Comparison of ENCODE assay signal across 24 cellular contexts in the genomic region with DNA sequence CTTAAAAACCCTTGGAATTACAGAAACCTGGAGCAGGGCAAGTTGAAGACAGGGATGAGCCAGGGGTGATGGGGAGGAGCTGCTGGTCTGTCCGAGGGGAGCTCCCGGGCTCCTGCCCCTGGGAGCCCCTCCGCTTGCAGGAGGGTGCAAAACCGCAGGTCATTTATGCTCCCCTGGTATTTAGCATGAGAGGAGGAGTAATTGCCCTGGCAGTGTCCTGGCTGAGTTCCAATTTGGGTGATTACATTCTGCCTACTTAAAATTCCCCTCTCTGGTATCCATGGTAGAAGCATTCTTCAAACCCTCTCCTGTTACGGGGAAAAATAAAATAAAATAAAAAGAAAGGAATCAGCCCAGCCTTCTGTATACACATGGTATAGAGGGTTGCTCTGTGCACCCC.
DNase-seq lines count a peak whose midpoint lies in the region; ATAC-seq and TF ChIP-seq lines count a peak whose summit lies in the region.
"Had no signal": no experiment of that assay in that cellular context is flagged by ENCODE, and none has a peak within 500 bp of the region (broad histone marks: within the 10 kb centered on the region; RNA-seq: fewer than 3 reads in every experiment).

No MANE protein-coding gene starts in this region.

- WGBS in SK-N-SH (ENCODE audit: low lambda C conversion rate), result 45% methylated on average over 5 of the region's 5 CpGs

- CTCF ChIA-PET in SK-N-SH (lab: Yijun Ruan, JAX), result interaction anchor here (1.0 to 7.1 kb wide), 5 partner anchors 19 to 171 kb away, joined by 3 to 170 read pairs (median 3); no protein-coding TSS in a partner anchor

- no peak for TF ChIP-seq RAD21 in SK-N-SH (IDR thresholded peaks at IDR 0.05; ENCODE audit: low read length)

- H3K9me3 ChIP-seq in SK-N-SH, result no peaks in the 10 kb centered on the region
- H3K9me3 ChIP-seq: adrenal gland, testis had no signal

- POLR2A ChIA-PET in SK-N-SH (lab: Yijun Ruan, JAX), result no interaction called here

- H3K27me3 ChIP-seq in SK-N-SH (ENCODE audit: insufficient read depth), result peaks cover 23% of the 10 kb centered on the region; the same call in 1 of the 2 replicates
- H3K27me3 ChIP-seq: testis had no signal

- no peaks in the 10 kb centered on the region for H3F3A ChIP-seq in SK-N-SH (replicated peaks; ENCODE audit: insufficient read depth)

- H4K20me1 ChIP-seq in SK-N-SH (ENCODE audit: insufficient read depth), result no peaks in the 10 kb centered on the region

- no peaks in the 10 kb centered on the region for H3K9me2 ChIP-seq in SK-N-SH

- no peaks in the 10 kb centered on the region for H3K79me2 ChIP-seq in SK-N-SH (ENCODE audit: insufficient read depth)

- no peak overlapping the region for H3K27ac ChIP-seq in SK-N-SH (ENCODE audit: low read depth in 2 of 2, low read length in 1 of 2)
- H3K27ac ChIP-seq: adrenal gland, dorsolateral prefrontal cortex, epithelial cell of prostate, KMS-11, testis had no signal

- no peaks in the 10 kb centered on the region for H3K36me3 ChIP-seq in SK-N-SH (replicated peaks in 1 of 2; ENCODE audit: control insufficient read depth in 1 of 2, insufficient read depth in 2 of 2, low read length in 1 of 2)
- H3K36me3 ChIP-seq: adrenal gland had no signal

- DNase-seq in D341Med (ENCODE audit: low spot score) (peak; percentile 57), NCI-H1092 treated with DMSO at 0.1 percent for 48 hours (lab: John Stamatoyannopoulos, UW) (peak; percentile 67), NCI-H2227 (lab: John Stamatoyannopoulos, UW; ENCODE audit: unreplicated experiment) (peak; percentile 30), SK-N-SH (peak; percentile 42), RKO (ENCODE audit: low spot score) (no peak)
- DNase-seq in activated effector memory CD4-positive, alpha-beta T cell treated with anti-CD3 and anti-CD28 coated beads, Interleukin-2, amount 50 U/mL, for 16 hours, result no peak
- DNase-seq: activated CD4-positive, alpha-beta T cell treated with anti-CD3 and anti-CD28 coated beads, Interleukin-2, amount 10 ng/mL, durations not matched to agents 7 days and 5 days; activated effector memory CD4-positive, alpha-beta T cell treated with Interleukin-2 at 50 U/mL for 16 hours; adrenal gland; CD4-positive, alpha-beta T cell; dorsolateral prefrontal cortex; EL; foreskin fibroblast; HFFc6; mammary epithelial cell; NCI-H1048; occipital lobe; right cardiac atrium; Right ventricle myocardium superior; T-helper 1 cell; testis had no signal

- no peak for ATAC-seq in HG03521 (IDR thresholded peaks at IDR 0.05; ENCODE audit: unreplicated experiment)
- ATAC-seq: right cardiac atrium had no signal

- H2AFZ ChIP-seq in SK-N-SH (ENCODE audit: low read depth), result no peak overlapping the region

- H3K4me1 ChIP-seq in SK-N-SH (ENCODE audit: control insufficient read depth in 1 of 2, insufficient read depth in 2 of 2, low read depth in 1 of 2, low read length in 1 of 2), result peaks cover 0 to 3% of the 10 kb centered on the region in 2 experiments; a peak in 1 of 4 replicates
- H3K4me1 ChIP-seq: adrenal gland had no signal

- no peak overlapping the region for H3K4me3 ChIP-seq in SK-N-SH (ENCODE audit: low read depth in 2 of 2, low read length in 1 of 2)
- H3K4me3 ChIP-seq: adrenal gland, dorsolateral prefrontal cortex, testis had no signal

- H3K9ac ChIP-seq in SK-N-SH, result no peak overlapping the region
- H3K9ac ChIP-seq: KMS-11 had no signal

- no peak for TF ChIP-seq CTCF in SK-N-SH (IDR thresholded peaks at IDR 0.05)

- no peak overlapping the region for H3K4me2 ChIP-seq in SK-N-SH
- H3K4me2 ChIP-seq: KMS-11 had no signal

- TF ChIP-seq EP300 in SK-N-SH (IDR thresholded peaks at IDR 0.05; ENCODE audit: borderline replicate concordance in 1 of 2, low read depth in 1 of 2, low read length in 1 of 2), result no peak

TF ChIP-seq in SK-N-SH, 30 proteins besides CTCF, POLR2A, EP300 and RAD21 (continues in another document):
- TF ChIP-seq, protein P1, sequence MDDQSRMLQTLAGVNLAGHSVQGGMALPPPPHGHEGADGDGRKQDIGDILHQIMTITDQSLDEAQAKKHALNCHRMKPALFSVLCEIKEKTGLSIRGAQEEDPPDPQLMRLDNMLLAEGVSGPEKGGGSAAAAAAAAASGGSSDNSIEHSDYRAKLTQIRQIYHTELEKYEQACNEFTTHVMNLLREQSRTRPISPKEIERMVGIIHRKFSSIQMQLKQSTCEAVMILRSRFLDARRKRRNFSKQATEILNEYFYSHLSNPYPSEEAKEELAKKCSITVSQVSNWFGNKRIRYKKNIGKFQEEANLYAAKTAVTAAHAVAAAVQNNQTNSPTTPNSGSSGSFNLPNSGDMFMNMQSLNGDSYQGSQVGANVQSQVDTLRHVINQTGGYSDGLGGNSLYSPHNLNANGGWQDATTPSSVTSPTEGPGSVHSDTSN (IDR thresholded peaks at IDR 0.05), result no peak
- TF ChIP-seq FOXM1 (IDR thresholded peaks at IDR 0.05; ENCODE audit: low read depth), result no peak
- no peak for TF ChIP-seq RFX5 (IDR thresholded peaks at IDR 0.05; ENCODE audit: low read length)
- TF ChIP-seq MEF2A (IDR thresholded peaks at IDR 0.05; ENCODE audit: borderline replicate concordance, low read depth), result no peak
- no peak for TF ChIP-seq USF2 (IDR thresholded peaks at IDR 0.05; ENCODE audit: borderline replicate concordance, low read depth, low read length)
- TF ChIP-seq JUND (IDR thresholded peaks at IDR 0.05), result no peak
- TF ChIP-seq GATA2 (CRISPR knock-in tag; IDR thresholded peaks at IDR 0.05), result no peak
- no peak for TF ChIP-seq MAX (IDR thresholded peaks at IDR 0.05; ENCODE audit: low read depth)
- no peak for TF ChIP-seq RCOR1 (IDR thresholded peaks at IDR 0.05; ENCODE audit: low read length)
- TF ChIP-seq ELF1 (IDR thresholded peaks at IDR 0.05), result no peak
- no peak for TF ChIP-seq CHD2 (IDR thresholded peaks at IDR 0.05; ENCODE audit: low read length, partially characterized antibody)
- TF ChIP-seq, protein P2, sequence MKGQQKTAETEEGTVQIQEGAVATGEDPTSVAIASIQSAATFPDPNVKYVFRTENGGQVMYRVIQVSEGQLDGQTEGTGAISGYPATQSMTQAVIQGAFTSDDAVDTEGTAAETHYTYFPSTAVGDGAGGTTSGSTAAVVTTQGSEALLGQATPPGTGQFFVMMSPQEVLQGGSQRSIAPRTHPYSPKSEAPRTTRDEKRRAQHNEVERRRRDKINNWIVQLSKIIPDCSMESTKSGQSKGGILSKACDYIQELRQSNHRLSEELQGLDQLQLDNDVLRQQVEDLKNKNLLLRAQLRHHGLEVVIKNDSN (IDR thresholded peaks at IDR 0.05; ENCODE audit: borderline replicate concordance, low read depth), result no peak
- no peak for TF ChIP-seq SIN3A (IDR thresholded peaks at IDR 0.05; ENCODE audit: borderline replicate concordance, low read depth, low read length)
- TF ChIP-seq TEAD4 (IDR thresholded peaks at IDR 0.05; ENCODE audit: borderline replicate concordance, insufficient read depth), result no peak
- TF ChIP-seq, protein P3, sequence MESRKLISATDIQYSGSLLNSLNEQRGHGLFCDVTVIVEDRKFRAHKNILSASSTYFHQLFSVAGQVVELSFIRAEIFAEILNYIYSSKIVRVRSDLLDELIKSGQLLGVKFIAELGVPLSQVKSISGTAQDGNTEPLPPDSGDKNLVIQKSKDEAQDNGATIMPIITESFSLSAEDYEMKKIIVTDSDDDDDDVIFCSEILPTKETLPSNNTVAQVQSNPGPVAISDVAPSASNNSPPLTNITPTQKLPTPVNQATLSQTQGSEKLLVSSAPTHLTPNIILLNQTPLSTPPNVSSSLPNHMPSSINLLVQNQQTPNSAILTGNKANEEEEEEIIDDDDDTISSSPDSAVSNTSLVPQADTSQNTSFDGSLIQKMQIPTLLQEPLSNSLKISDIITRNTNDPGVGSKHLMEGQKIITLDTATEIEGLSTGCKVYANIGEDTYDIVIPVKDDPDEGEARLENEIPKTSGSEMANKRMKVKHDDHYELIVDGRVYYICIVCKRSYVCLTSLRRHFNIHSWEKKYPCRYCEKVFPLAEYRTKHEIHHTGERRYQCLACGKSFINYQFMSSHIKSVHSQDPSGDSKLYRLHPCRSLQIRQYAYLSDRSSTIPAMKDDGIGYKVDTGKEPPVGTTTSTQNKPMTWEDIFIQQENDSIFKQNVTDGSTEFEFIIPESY (IDR thresholded peaks at IDR 0.05; ENCODE audit: borderline replicate concordance, low read depth), result no peak
- no peak for TF ChIP-seq FOXJ3 (CRISPR knock-in tag; IDR thresholded peaks at IDR 0.05)
- TF ChIP-seq POLR2AphosphoS5 (IDR thresholded peaks at IDR 0.05; ENCODE audit: low read depth, low read length), result no peak

Comparison
In these comparisons a context has a peak if more than half of its experiments do, and no peak if none do; other contexts are left out.
1. DNase-seq: peak in D341Med (single experiment), NCI-H1092 treated with DMSO at 0.1 percent for 48 hours (single experiment), NCI-H2227 (single experiment) and SK-N-SH (single experiment); none in RKO (single experiment) and activated effector memory CD4-positive, alpha-beta T cell treated with anti-CD3 and anti-CD28 coated beads, Interleukin-2, amount 50 U/mL, for 16 hours (single experiment).